9 cellular contexts compared by ENCODE assay signal in genomic region chr17:38761612-38762011, GRCh38. TPM values are rescaled to one million over a fixed set of nuclear protein-coding genes. Genes with fewer than 3 reads are reported as not detected.
DNase-seq lines count a peak whose midpoint lies in the region; ATAC-seq, FAIRE-seq and TF ChIP-seq lines count a peak whose summit lies in the region.
"Had no signal": no experiment of that assay in that cellular context is flagged by ENCODE, and none has a peak within 500 bp of the region (broad histone marks: within the 10 kb centered on the region; RNA-seq: fewer than 3 reads in every experiment).

No MANE protein-coding gene starts in this region.

- H3K4me1 Mint-ChIP-seq in Caco-2 (ENCODE audit: low read depth, unreplicated experiment) = no peaks in the 10 kb centered on the region
- peaks cover 18% of the 10 kb centered on the region for H3K4me1 Mint-ChIP-seq in activated CD4-positive, alpha-beta memory T cell treated with anti-CD3 and anti-CD28 coated beads, Interleukin-2, amount 10 ng/mL, durations not matched to agents 7 days and 5 days

- H3K36me3 Mint-ChIP-seq in Caco-2 (ENCODE audit: insufficient read depth, unreplicated experiment) = peaks cover 87% of the 10 kb centered on the region
- H3K36me3 Mint-ChIP-seq in activated CD4-positive, alpha-beta memory T cell treated with anti-CD3 and anti-CD28 coated beads, Interleukin-2, amount 10 ng/mL, durations not matched to agents 7 days and 5 days (ENCODE audit: low read depth) = peaks cover 65% of the 10 kb centered on the region

- CTCF ChIA-PET in Caco-2 (lab: Charles Lee) = interaction anchor here (0.7 to 1.4 kb wide), 2 partner anchors 38 to 58 kb away, joined by 3 read pairs; no protein-coding TSS in a partner anchor
- CTCF ChIA-PET in activated CD4-positive, alpha-beta memory T cell treated with anti-CD3 and anti-CD28 coated beads, Interleukin-2, amount 10 ng/mL, durations not matched to agents 7 days and 5 days (lab: Charles Lee) = interaction anchor here (0.5 to 1.0 kb wide), 4 partner anchors 33 to 1039 kb away, joined by 3 read pairs; no protein-coding TSS in a partner anchor

- no TSS peak for BruUV-seq in Caco-2 (replicated peaks; lab: Mats Ljungman, UMichigan)

- POLR2A ChIA-PET in Caco-2 (lab: Charles Lee) = interaction anchor here (0.5 kb wide), 1 partner anchor 20 kb away, joined by 3 read pairs; no protein-coding TSS in a partner anchor
- POLR2A ChIA-PET in activated CD4-positive, alpha-beta memory T cell treated with anti-CD3 and anti-CD28 coated beads, Interleukin-2, amount 10 ng/mL, durations not matched to agents 7 days and 5 days (lab: Charles Lee) = interaction anchor here (1.2 to 1.3 kb wide), 3 partner anchors 9 to 36 kb away, joined by 4 to 8 read pairs (median 6); partner anchors contain the start of gene PSMB3

- ATAC-seq in left colon = peak; percentile 63
- no peak for ATAC-seq in HG02970 (IDR thresholded peaks at IDR 0.05; ENCODE audit: low FRiP score, unreplicated experiment)
- no peak for ATAC-seq in GM18907 (IDR thresholded peaks at IDR 0.05; ENCODE audit: unreplicated experiment)

- no peak overlapping the region for H3K4me3 Mint-ChIP-seq in Caco-2 (ENCODE audit: unreplicated experiment)
- no peak overlapping the region for H3K4me3 Mint-ChIP-seq in activated CD4-positive, alpha-beta memory T cell treated with anti-CD3 and anti-CD28 coated beads, Interleukin-2, amount 10 ng/mL, durations not matched to agents 7 days and 5 days

- H3K9me3 Mint-ChIP-seq in Caco-2 (ENCODE audit: unreplicated experiment) = no peaks in the 10 kb centered on the region
- H3K9me3 Mint-ChIP-seq in activated CD4-positive, alpha-beta memory T cell treated with anti-CD3 and anti-CD28 coated beads, Interleukin-2, amount 10 ng/mL, durations not matched to agents 7 days and 5 days = no peaks in the 10 kb centered on the region

- H3K27me3 Mint-ChIP-seq in Caco-2 (ENCODE audit: insufficient read depth, unreplicated experiment) = no peaks in the 10 kb centered on the region
- H3K27me3 Mint-ChIP-seq in activated CD4-positive, alpha-beta memory T cell treated with anti-CD3 and anti-CD28 coated beads, Interleukin-2, amount 10 ng/mL, durations not matched to agents 7 days and 5 days = no peaks in the 10 kb centered on the region

- H3K27ac Mint-ChIP-seq in Caco-2 (ENCODE audit: unreplicated experiment) = no peak overlapping the region
- peak overlapping the region; percentile 12 for H3K27ac Mint-ChIP-seq in activated CD4-positive, alpha-beta memory T cell treated with anti-CD3 and anti-CD28 coated beads, Interleukin-2, amount 10 ng/mL, durations not matched to agents 7 days and 5 days

- H3K4me1 ChIP-seq in Caco-2 = no peaks in the 10 kb centered on the region

- no peaks in the 10 kb centered on the region for H3K27me3 ChIP-seq in Caco-2 (replicated peaks; ENCODE audit: control insufficient read depth, insufficient read depth, low read length)
- H3K27me3 ChIP-seq: adrenal gland had no signal

- H3K4me3 ChIP-seq in Caco-2 (ENCODE audit: low read depth, low read length) = no peak overlapping the region
- H3K4me3 ChIP-seq: adrenal gland had no signal

- peak in 1 of 2 experiments; percentile 22 for TF ChIP-seq CTCF in Caco-2 (IDR thresholded peaks at IDR 0.05; ENCODE audit: insufficient read depth in 1 of 2, low read depth in 1 of 2, low read length in 1 of 2, severe bottlenecking in 1 of 2, unreplicated experiment in 1 of 2)

- no peak for FAIRE-seq in frontal cortex (lab: Jason Lieb, UNC)

- H3K36me3 ChIP-seq in Caco-2 (ENCODE audit: control insufficient read depth, insufficient read depth, low read length) = peaks cover 8% of the 10 kb centered on the region

- H3K9me3 ChIP-seq in Caco-2 = no peaks in the 10 kb centered on the region
- H3K9me3 ChIP-seq: adrenal gland had no signal

- intact Hi-C loops in Caco-2 (cut with micrococcal nuclease; ENCODE audit: unreplicated experiment) (no loop called here), left colon (cut with DNase I, micrococcal nuclease) (no loop called here)

- peak; percentile 56 to 58 for DNase-seq in Caco-2
- peak; percentile 48 for DNase-seq in HuH-7 (ENCODE audit: low spot score)
- peak; percentile 49 for DNase-seq in activated CD4-positive, alpha-beta memory T cell treated with anti-CD3 and anti-CD28 coated beads, Interleukin-2, amount 10 ng/mL, durations not matched to agents 7 days and 5 days
- DNase-seq in left colon = peak in 1 of 2 donors; percentile 26
- no peak for DNase-seq in NCI-H2029 treated with DMSO at 0.1 percent for 48 hours (lab: John Stamatoyannopoulos, UW)
- DNase-seq in frontal cortex (ENCODE audit: low spot score in 2 of 2) = no peak

RNA-seq across cellular contexts. Expression of gene PSMB3, which starts 9.1 kb away (rescaled TPM):
- total RNA-seq in Caco-2 (2022) (427 and 465 TPM in 2 replicates), left colon (100 to 1,000 TPM; 131 to 154 TPM), frontal cortex (196 TPM)
- 100 to 1,000 TPM; 241 to 242 TPM for total RNA-seq in activated CD4-positive, alpha-beta memory T cell treated with anti-CD3 and anti-CD28 coated beads, Interleukin-2, amount 10 ng/mL, durations not matched to agents 7 days and 5 days

RNA-seq across cellular contexts. Expression of gene PCGF2, which starts 13.5 kb away (rescaled TPM):
- 91.3 and 95.1 TPM in 2 replicates for total RNA-seq in Caco-2 (2022)
- 1 to 10 TPM; 2.6 to 3.3 TPM for total RNA-seq in activated CD4-positive, alpha-beta memory T cell treated with anti-CD3 and anti-CD28 coated beads, Interleukin-2, amount 10 ng/mL, durations not matched to agents 7 days and 5 days
- 10 to 100 TPM; 41.1 to 53.7 TPM for total RNA-seq in left colon
- 8.2 TPM for total RNA-seq in frontal cortex

RNA-seq across cellular contexts. Expression of gene CISD3, which starts 31.5 kb away (rescaled TPM):
- 16.6 and 18.3 TPM in 2 replicates for total RNA-seq in Caco-2 (2022)
- total RNA-seq in activated CD4-positive, alpha-beta memory T cell treated with anti-CD3 and anti-CD28 coated beads, Interleukin-2, amount 10 ng/mL, durations not matched to agents 7 days and 5 days = 10 to 100 TPM; 42.8 to 48.6 TPM
- 10 to 100 TPM; 91.6 to 99.8 TPM for total RNA-seq in left colon
- total RNA-seq in frontal cortex = 0.82 TPM

RNA-seq across cellular contexts. Expression of gene PIP4K2B, which starts 37.7 kb away (rescaled TPM):
- total RNA-seq in Caco-2 (2022) (39.6 and 42.3 TPM in 2 replicates), left colon (10 to 100 TPM; 14.1 to 18.5 TPM), frontal cortex (172 TPM)
- total RNA-seq in activated CD4-positive, alpha-beta memory T cell treated with anti-CD3 and anti-CD28 coated beads, Interleukin-2, amount 10 ng/mL, durations not matched to agents 7 days and 5 days = 10 to 100 TPM; 42.0 to 45.7 TPM

RNA-seq across cellular contexts. Expression of gene MLLT6, which starts 56.5 kb away (rescaled TPM):
- total RNA-seq in Caco-2 (2022) (69.7 and 72.5 TPM in 2 replicates), left colon (10 to 100 TPM; 82.5 to 87.9 TPM), frontal cortex (16.3 TPM)
- 100 to 1,000 TPM; 262 to 265 TPM for total RNA-seq in activated CD4-positive, alpha-beta memory T cell treated with anti-CD3 and anti-CD28 coated beads, Interleukin-2, amount 10 ng/mL, durations not matched to agents 7 days and 5 days

Comparison
In these comparisons a context has a peak if more than half of its experiments do, and no peak if none do; other contexts are left out.
1. DNase-seq: peak in Caco-2 (2 of 2), HuH-7 (single experiment) and activated CD4-positive, alpha-beta memory T cell treated with anti-CD3 and anti-CD28 coated beads, Interleukin-2, amount 10 ng/mL, durations not matched to agents 7 days and 5 days (single experiment); none in NCI-H2029 treated with DMSO at 0.1 percent for 48 hours (single experiment) and frontal cortex (0 of 2).